In genomic region chr7:67422601-67423000, GRCh38 we compare ENCODE assay signal across 2 cellular contexts.
TF ChIP-seq lines count a peak whose summit lies in the region.

No MANE protein-coding gene starts in this region.

TF ChIP-seq in HEK293, 187 proteins besides CTCF, POLR2A, EP300 and RAD21 (continued from another document):
- no peak for TF ChIP-seq ZSCAN4 (tag by site-specific recombination; IDR thresholded peaks at IDR 0.05)

TF ChIP-seq in K562, 482 proteins besides CTCF, POLR2A, EP300 and RAD21 (continued from another document):
- TF ChIP-seq ZMIZ1 (IDR thresholded peaks at IDR 0.05; ENCODE audit: low read depth in 2 of 2, low read length in 2 of 2) (no peak), FUS (optimal IDR thresholded peaks at IDR 0.05; ENCODE audit: low read depth, low read length) (no peak), ZNF133 (CRISPR knock-in tag; IDR thresholded peaks at IDR 0.05) (no peak), ZBTB8A (IDR thresholded peaks at IDR 0.05; ENCODE audit: partially characterized antibody) (no peak), RERE (CRISPR knock-in tag; IDR thresholded peaks at IDR 0.05; ENCODE audit: borderline replicate concordance) (no peak), HEY1 (CRISPR knock-in tag; IDR thresholded peaks at IDR 0.05; ENCODE audit: borderline replicate concordance) (no peak), MAZ (CRISPR knock-in tag; conservative IDR thresholded peaks at IDR 0.05 in 1 of 2, IDR thresholded peaks at IDR 0.05 in 1 of 2) (no peak), ZNF740 (CRISPR knock-in tag; IDR thresholded peaks at IDR 0.05) (no peak), ZNF740 (tag; IDR thresholded peaks at IDR 0.05) (no peak)
